ENCODE assay signal across 18 cellular contexts in genomic region chr14:56094063-56094462, GRCh38. TPM values are rescaled to one million over a fixed set of nuclear protein-coding genes. Genes with fewer than 3 reads are reported as not detected.
A peak's percentile ranks its signal among the peaks of the same experiment; 100 is the strongest.
DNase-seq lines count a peak whose midpoint lies in the region; ATAC-seq, FAIRE-seq and TF ChIP-seq lines count a peak whose summit lies in the region.
"Had no signal": no experiment of that assay in that cellular context is flagged by ENCODE, and none has a peak within 500 bp of the region (broad histone marks: within the 10 kb centered on the region; RNA-seq: fewer than 3 reads in every experiment).

No MANE protein-coding gene starts in this region.

- H4K5ac ChIP-seq in mesendoderm (ENCODE audit: low read length): no peak overlapping the region

- no peaks in the 10 kb centered on the region for H3K79me1 ChIP-seq in mesendoderm (ENCODE audit: low read length)

- no peak for TF ChIP-seq CTCF in HL-60 (IDR thresholded peaks at IDR 0.05; ENCODE audit: insufficient read depth, low read length)
- TF ChIP-seq CTCF in astrocyte (IDR thresholded peaks at IDR 0.05; ENCODE audit: insufficient read depth, low read depth, low read length): no peak
- no peak for TF ChIP-seq CTCF in upper lobe of right lung (IDR thresholded peaks at IDR 0.05)
- no peak for TF ChIP-seq CTCF in HFFc6 (IDR thresholded peaks at IDR 0.05)

- no peak overlapping the region for H3K9ac ChIP-seq in astrocyte (ENCODE audit: low read length)
- no peak overlapping the region for H3K9ac ChIP-seq in mesendoderm (ENCODE audit: low read length)
- H3K9ac ChIP-seq: KMS-11 had no signal

- peak overlapping the region; percentile 12 for H2BK120ac ChIP-seq in mesendoderm (ENCODE audit: low read depth, low read length)

- H3K4me1 ChIP-seq in astrocyte (ENCODE audit: insufficient read depth, low read length) (no peaks in the 10 kb centered on the region), mesendoderm (ENCODE audit: control insufficient read depth, low read depth, low read length) (peaks cover 2% of the 10 kb centered on the region), upper lobe of right lung (peaks cover 23% of the 10 kb centered on the region)

- no peak overlapping the region for H3K23ac ChIP-seq in mesendoderm (ENCODE audit: low read length)

- peak; percentile 34 to 53 for DNase-seq in HL-60 (ENCODE audit: low read depth in 1 of 2, low spot score in 1 of 2)
- DNase-seq in astrocyte (ENCODE audit: low read depth): no peak
- DNase-seq in mesendoderm: no peak
- no peak for DNase-seq in upper lobe of right lung
- no peak for DNase-seq in HFFc6
- no peak for DNase-seq in activated T-cell treated with anti-CD3 and anti-CD28 coated beads, Interleukin-2, amount 50 U/mL, for 24 hours
- DNase-seq: CD8-positive, alpha-beta T cell; DMS79; MM.1S; NCI-H187; NCI-H345; NK-92 treated with Interleukin-12 subunit alpha and Interleukin-12 subunit beta, amount 100 ng/mL, for 24 hours; PC-3; SJCRH30; SW 1271 had no signal

- H4K20me1 ChIP-seq in astrocyte (ENCODE audit: insufficient read depth, low read length): no peaks in the 10 kb centered on the region

- H3K9me3 Mint-ChIP-seq in astrocyte (ENCODE audit: unreplicated experiment) (no peaks in the 10 kb centered on the region), HFFc6 (no peaks in the 10 kb centered on the region)
- H3K9me3 Mint-ChIP-seq in activated T-cell treated with anti-CD3 and anti-CD28 coated beads, Interleukin-2, amount 50 U/mL, for 24 hours: no peaks in the 10 kb centered on the region
- H3K9me3 Mint-ChIP-seq: CD8-positive, alpha-beta T cell had no signal

- H3K4me1 Mint-ChIP-seq in astrocyte (ENCODE audit: low read depth, unreplicated experiment) (peaks cover 3% of the 10 kb centered on the region), HFFc6 (ENCODE audit: low read depth) (peaks cover 3% of the 10 kb centered on the region)
- no peaks in the 10 kb centered on the region for H3K4me1 Mint-ChIP-seq in activated T-cell treated with anti-CD3 and anti-CD28 coated beads, Interleukin-2, amount 50 U/mL, for 24 hours (ENCODE audit: low read depth)

- H3K27ac ChIP-seq in HL-60 (replicated peaks) (peak overlapping the region; percentile 60), astrocyte (ENCODE audit: low read depth, low read length) (no peak overlapping the region), mesendoderm (ENCODE audit: low read depth, low read length) (no peak overlapping the region), upper lobe of right lung (peak overlapping the region; percentile 70)
- H3K27ac ChIP-seq: KMS-11, SJCRH30 had no signal

- H2AFZ ChIP-seq in astrocyte (ENCODE audit: low read depth, low read length): no peak overlapping the region

- H4K8ac ChIP-seq in mesendoderm (ENCODE audit: low read depth, low read length): no peak overlapping the region

- H3K4me3 Mint-ChIP-seq in astrocyte (ENCODE audit: unreplicated experiment): no peak overlapping the region
- H3K4me3 Mint-ChIP-seq in HFFc6: no peak overlapping the region
- no peak overlapping the region for H3K4me3 Mint-ChIP-seq in activated T-cell treated with anti-CD3 and anti-CD28 coated beads, Interleukin-2, amount 50 U/mL, for 24 hours
- H3K4me3 Mint-ChIP-seq: CD8-positive, alpha-beta T cell had no signal

- no peak for FAIRE-seq in astrocyte (lab: Jason Lieb, UNC)
- FAIRE-seq: D721Med had no signal

- H3K27me3 ChIP-seq in HL-60 (ENCODE audit: insufficient read depth, poor library complexity, severe bottlenecking): no peaks in the 10 kb centered on the region
- H3K27me3 ChIP-seq in astrocyte (ENCODE audit: insufficient read depth, low read length): peaks cover 2% of the 10 kb centered on the region
- H3K27me3 ChIP-seq in mesendoderm (ENCODE audit: insufficient read depth, low read length, poor library complexity): no peaks in the 10 kb centered on the region
- no peaks in the 10 kb centered on the region for H3K27me3 ChIP-seq in upper lobe of right lung
- H3K27me3 ChIP-seq: SJCRH30 had no signal

- H3K4me2 ChIP-seq in astrocyte (ENCODE audit: low read length) (no peak overlapping the region), mesendoderm (ENCODE audit: low read length) (no peak overlapping the region)
- H3K4me2 ChIP-seq: KMS-11 had no signal

- no peak overlapping the region for H2BK5ac ChIP-seq in mesendoderm (ENCODE audit: low read length)

- intact Hi-C loops in upper lobe of right lung (cut with DNase I): no loop called here

- H3K27ac Mint-ChIP-seq in astrocyte (ENCODE audit: unreplicated experiment) (peak overlapping the region; percentile 12), HFFc6 (no peak overlapping the region)
- H3K27ac Mint-ChIP-seq in activated T-cell treated with anti-CD3 and anti-CD28 coated beads, Interleukin-2, amount 50 U/mL, for 24 hours: no peak overlapping the region
- H3K27ac Mint-ChIP-seq: CD8-positive, alpha-beta T cell had no signal

- H3K4me3 ChIP-seq in HL-60 (replicated peaks; ENCODE audit: insufficient read depth, low read length) (no peak overlapping the region), astrocyte (ENCODE audit: insufficient read depth, low read depth, low read length) (no peak overlapping the region), mesendoderm (ENCODE audit: low read length) (no peak overlapping the region), upper lobe of right lung (no peak overlapping the region)
- H3K4me3 ChIP-seq: SJCRH30 had no signal

- H3K4ac ChIP-seq in mesendoderm (ENCODE audit: low read depth, low read length): no peak overlapping the region

- H3K56ac ChIP-seq in mesendoderm (ENCODE audit: low read length): no peak overlapping the region

- H2AK5ac ChIP-seq in mesendoderm (ENCODE audit: low read length): no peak overlapping the region

- H2BK15ac ChIP-seq in mesendoderm (replicated peaks; ENCODE audit: low read depth): no peak overlapping the region

- H3K9me3 ChIP-seq in astrocyte (ENCODE audit: insufficient read depth, low read depth, low read length) (no peaks in the 10 kb centered on the region), upper lobe of right lung (no peaks in the 10 kb centered on the region)
- H3K9me3 ChIP-seq: SJCRH30 had no signal

- WGBS in mesendoderm (ENCODE audit: extremely low coverage, insufficient coverage, low lambda C conversion rate): no CpG with 5 or more reads among the region's 4 CpGs

- H3K27me3 Mint-ChIP-seq in astrocyte (ENCODE audit: low read depth, unreplicated experiment) (peaks cover 2% of the 10 kb centered on the region), HFFc6 (ENCODE audit: insufficient read depth) (peaks cover 2% of the 10 kb centered on the region)
- peaks cover 15% of the 10 kb centered on the region for H3K27me3 Mint-ChIP-seq in activated T-cell treated with anti-CD3 and anti-CD28 coated beads, Interleukin-2, amount 50 U/mL, for 24 hours

- H3K79me2 ChIP-seq in astrocyte (ENCODE audit: insufficient read depth, low read length) (no peaks in the 10 kb centered on the region), mesendoderm (ENCODE audit: control insufficient read depth, insufficient read depth, low read length) (no peaks in the 10 kb centered on the region)

- no peak overlapping the region for H3K18ac ChIP-seq in mesendoderm (ENCODE audit: low read length)

- H3K36me3 ChIP-seq in astrocyte (ENCODE audit: insufficient read depth, low read length) (no peaks in the 10 kb centered on the region), mesendoderm (ENCODE audit: control insufficient read depth, insufficient read depth, low read length) (no peaks in the 10 kb centered on the region), upper lobe of right lung (no peaks in the 10 kb centered on the region)
- H3K36me3 ChIP-seq: SJCRH30 had no signal

- ATAC-seq in upper lobe of right lung: peak; percentile 37
- ATAC-seq in HG03460 (IDR thresholded peaks at IDR 0.05; ENCODE audit: unreplicated experiment): no peak
- ATAC-seq: CD8-positive, alpha-beta T cell; PC-3 had no signal

- H3K36me3 Mint-ChIP-seq in astrocyte (ENCODE audit: low read depth, unreplicated experiment) (no peaks in the 10 kb centered on the region), HFFc6 (ENCODE audit: low read depth) (no peaks in the 10 kb centered on the region)
- H3K36me3 Mint-ChIP-seq in activated T-cell treated with anti-CD3 and anti-CD28 coated beads, Interleukin-2, amount 50 U/mL, for 24 hours (ENCODE audit: low read depth): no peaks in the 10 kb centered on the region
- H3K36me3 Mint-ChIP-seq: CD8-positive, alpha-beta T cell had no signal

RNA-seq across cellular contexts. Expression of gene PELI2, which starts 24.1 kb away (rescaled TPM):
- total RNA-seq in astrocyte (5.2 and 5.3 TPM in 2 replicates), upper lobe of right lung (25.7 TPM)
- polyA plus RNA-seq in mesendoderm (2013, experiment 1 of 2): 5.8 TPM
- 5.1 TPM for polyA plus RNA-seq in mesendoderm (2013, experiment 2 of 2)
- 1 to 10 TPM in 5 of 6 experiments, under 1 TPM in 1; 0.69 to 5.9 (median 4.6) TPM for total RNA-seq in HFFc6 (2021; fragmentation: NEBNext Ultra II Directional; extraction: Animal tissue kit (Norgen Biotek cat#: 25700))

Comparison
In these comparisons a context has a peak if more than half of its experiments do, and no peak if none do; other contexts are left out.
1. DNase-seq: peak in HL-60 (2 of 2); none in astrocyte (single experiment), mesendoderm (single experiment), upper lobe of right lung (single experiment), HFFc6 (single experiment) and activated T-cell treated with anti-CD3 and anti-CD28 coated beads, Interleukin-2, amount 50 U/mL, for 24 hours (single experiment).
2. H3K27ac ChIP-seq: peak in HL-60 (single experiment) and upper lobe of right lung (single experiment); none in astrocyte (single experiment) and mesendoderm (single experiment).